Comparison of ENCODE assay signal across 18 cellular contexts in the genomic region with DNA sequence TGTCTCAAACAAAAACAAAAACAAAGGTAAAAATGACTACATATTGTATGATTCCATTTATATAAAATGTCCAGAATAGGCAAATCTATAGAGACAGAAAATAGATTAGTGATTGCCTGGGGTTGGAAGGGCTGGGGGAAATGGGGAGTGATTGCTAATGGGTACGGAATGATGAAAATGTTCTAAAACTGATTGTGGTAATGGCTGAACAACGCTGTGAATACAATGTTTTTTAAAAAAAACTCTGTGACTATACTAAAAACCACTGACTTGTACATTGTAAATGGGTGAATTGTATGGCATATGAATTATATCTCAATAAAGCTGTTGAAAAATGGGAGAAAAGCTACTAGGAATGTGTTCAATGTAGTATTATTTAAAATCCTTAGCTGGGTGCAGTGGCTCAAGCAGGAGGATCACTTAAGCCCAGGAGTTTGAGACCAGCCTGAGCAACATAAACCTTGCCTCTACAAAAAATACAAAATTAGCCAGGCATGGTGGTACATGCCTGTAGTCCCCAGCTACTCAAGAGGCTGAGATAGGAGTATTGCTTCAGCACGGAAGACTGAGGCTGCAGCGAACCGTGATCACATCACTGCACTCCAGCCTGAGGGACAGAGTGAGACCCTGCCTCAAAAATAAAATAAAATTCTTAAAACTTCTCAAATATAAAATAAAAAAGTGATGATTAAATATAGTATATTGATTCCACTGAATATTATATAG. TPM values are rescaled to one million over a fixed set of nuclear protein-coding genes. Genes with fewer than 3 reads are reported as not detected.
DNase-seq lines count a peak whose midpoint lies in the region; ATAC-seq and TF ChIP-seq lines count a peak whose summit lies in the region.
"Had no signal": no experiment of that assay in that cellular context is flagged by ENCODE, and none has a peak within 500 bp of the region (broad histone marks: within the 10 kb centered on the region; RNA-seq: fewer than 3 reads in every experiment).

No MANE protein-coding gene starts in this region.

- peak overlapping the region; percentile 53 for H3K27ac ChIP-seq in ACC112 (ENCODE audit: low read depth, low read length)
- H3K27ac ChIP-seq in GM23248, result 0 out of 2 replicates have a peak overlapping the region, but pooled peaks have one; percentile 7
- H3K27ac ChIP-seq in SJCRH30, result no peak overlapping the region
- H3K27ac ChIP-seq: KMS-11 had no signal

- peak overlapping the region; percentile 100 for H3K27ac Mint-ChIP-seq in mesothelial cell of epicardium
- H3K27ac Mint-ChIP-seq in activated CD4-positive, alpha-beta memory T cell treated with anti-CD3 and anti-CD28 coated beads for 36 hours, result no peak overlapping the region
- H3K27ac Mint-ChIP-seq: H9 had no signal

- peaks cover 74% of the 10 kb centered on the region for H3K4me1 Mint-ChIP-seq in mesothelial cell of epicardium
- H3K4me1 Mint-ChIP-seq in activated CD4-positive, alpha-beta memory T cell treated with anti-CD3 and anti-CD28 coated beads for 36 hours (ENCODE audit: low read depth), result peaks cover 4% of the 10 kb centered on the region

- H3K9me3 ChIP-seq in GM23248 (ENCODE audit: low read depth) (no peaks in the 10 kb centered on the region), SJCRH30 (replicated peaks) (no peaks in the 10 kb centered on the region)

- H3K4me3 ChIP-seq in ACC112 (ENCODE audit: low read depth, low read length), result no peak overlapping the region
- H3K4me3 ChIP-seq in GM23248, result no peak overlapping the region
- H3K4me3 ChIP-seq in SJCRH30, result no peak overlapping the region

- POLR2A ChIA-PET in activated CD4-positive, alpha-beta memory T cell treated with anti-CD3 and anti-CD28 coated beads for 36 hours (lab: Charles Lee), result no interaction called here

- TF ChIP-seq CTCF in mesothelial cell of epicardium (IDR thresholded peaks at IDR 0.05; ENCODE audit: unreplicated experiment), result no peak

- no peak overlapping the region for H3K9ac ChIP-seq in GM23248
- H3K9ac ChIP-seq: KMS-11 had no signal

- H3K9me2 ChIP-seq in GM23248 (ENCODE audit: insufficient read depth), result no peaks in the 10 kb centered on the region

- H3K4me1 ChIP-seq in ACC112 (ENCODE audit: control insufficient read depth, insufficient read depth, low read length, unreplicated experiment) (peaks cover 70% of the 10 kb centered on the region), GM23248 (ENCODE audit: insufficient read depth) (peaks cover 67% of the 10 kb centered on the region), SJCRH30 (peaks cover 48% of the 10 kb centered on the region)

- H3F3A ChIP-seq in GM23248 (ENCODE audit: insufficient read depth), result peaks cover 26% of the 10 kb centered on the region

- in situ Hi-C loops in GM23248 (cut with MboI), result no loop called here

- DNase-seq in GM23248 (no peak), astrocyte of the hippocampus (ENCODE audit: low read depth, low spot score) (peak; percentile 56), mesothelial cell of epicardium (ENCODE audit: low spot score in 2 of 2, unreplicated experiment in 2 of 2) (no peak), NCI-H226 (no peak), SJCRH30 (no peak)
- DNase-seq in activated CD4-positive, alpha-beta memory T cell treated with anti-CD3 and anti-CD28 coated beads for 36 hours, result no peak
- DNase-seq: COR-L47, H9, NCI-H1048, NCI-H146, NCI-H2081, NCI-H524, Right ventricle myocardium superior had no signal

- H3K36me3 Mint-ChIP-seq in mesothelial cell of epicardium, result no peaks in the 10 kb centered on the region
- no peaks in the 10 kb centered on the region for H3K36me3 Mint-ChIP-seq in activated CD4-positive, alpha-beta memory T cell treated with anti-CD3 and anti-CD28 coated beads for 36 hours

- H3K27me3 ChIP-seq in ACC112 (ENCODE audit: insufficient read depth, low read length) (no peaks in the 10 kb centered on the region), GM23248 (replicated peaks; ENCODE audit: insufficient read depth) (no peaks in the 10 kb centered on the region), SJCRH30 (no peaks in the 10 kb centered on the region)

- H3K27me3 Mint-ChIP-seq in mesothelial cell of epicardium (ENCODE audit: low read depth), result no peaks in the 10 kb centered on the region
- no peaks in the 10 kb centered on the region for H3K27me3 Mint-ChIP-seq in activated CD4-positive, alpha-beta memory T cell treated with anti-CD3 and anti-CD28 coated beads for 36 hours

- H3K79me2 ChIP-seq in ACC112 (ENCODE audit: control insufficient read depth, insufficient read depth, low read length, unreplicated experiment) (peaks cover 53% of the 10 kb centered on the region), GM23248 (ENCODE audit: insufficient read depth) (peaks cover 83% of the 10 kb centered on the region)

- CTCF ChIA-PET in activated CD4-positive, alpha-beta memory T cell treated with anti-CD3 and anti-CD28 coated beads for 36 hours (lab: Charles Lee), result no interaction called here

- H3K36me3 ChIP-seq in ACC112 (ENCODE audit: insufficient read depth, low read length) (no peaks in the 10 kb centered on the region), GM23248 (ENCODE audit: low read depth) (no peaks in the 10 kb centered on the region), SJCRH30 (no peaks in the 10 kb centered on the region)

- H2AFZ ChIP-seq in ACC112 (ENCODE audit: low read length, unreplicated experiment) (no peak overlapping the region), GM23248 (no peak overlapping the region)

- no peak for ATAC-seq in HG03045 (IDR thresholded peaks at IDR 0.05; ENCODE audit: unreplicated experiment)
- ATAC-seq: HepG2 had no signal

- H4K20me1 ChIP-seq in GM23248 (ENCODE audit: insufficient read depth), result no peaks in the 10 kb centered on the region

- H3K9me3 Mint-ChIP-seq in mesothelial cell of epicardium, result no peaks in the 10 kb centered on the region
- no peaks in the 10 kb centered on the region for H3K9me3 Mint-ChIP-seq in activated CD4-positive, alpha-beta memory T cell treated with anti-CD3 and anti-CD28 coated beads for 36 hours
- H3K9me3 Mint-ChIP-seq: H9 had no signal

- no peak overlapping the region for H3K4me3 Mint-ChIP-seq in mesothelial cell of epicardium
- H3K4me3 Mint-ChIP-seq in activated CD4-positive, alpha-beta memory T cell treated with anti-CD3 and anti-CD28 coated beads for 36 hours, result no peak overlapping the region
- H3K4me3 Mint-ChIP-seq: CD14-positive monocyte, H9 had no signal

- no peak overlapping the region for H3K4me2 ChIP-seq in GM23248 (ENCODE audit: unreplicated experiment)
- H3K4me2 ChIP-seq: KMS-11 had no signal

- intact Hi-C loops in activated CD4-positive, alpha-beta memory T cell treated with anti-CD3 and anti-CD28 coated beads for 36 hours (cut with micrococcal nuclease), result no loop called here

- WGBS in GM23248 (ENCODE audit: low coverage in 1 of 2, low lambda C conversion rate in 2 of 2, missing lambda C conversion rate in 2 of 2), 2 experiments, result 81% methylated on average over 5 of the region's 5 CpGs

RNA-seq across cellular contexts. Expression of a gene that starts 47.9 kb away (rescaled TPM):
- 31.0 and 50.2 TPM in 2 replicates for total RNA-seq in GM23248 (2014; rRNA removed; shearing (Covaris generic))
- 25.5 and 27.3 TPM in 2 replicates for polyA plus RNA-seq in GM23248 (2016; fragmentation: Nextera tagmentation; extraction: Ambion mirVana)
- 122 to 126 TPM (median 123 TPM) in 3 replicates for total RNA-seq in mesothelial cell of epicardium
- total RNA-seq in activated CD4-positive, alpha-beta memory T cell treated with anti-CD3 and anti-CD28 coated beads for 36 hours, result 10 to 100 TPM; 11.1 to 12.7 TPM
- 22.3 and 30.0 TPM in 2 replicates for total RNA-seq in SJCRH30 (2014; rRNA removed; shearing (Covaris generic))

RNA-seq across cellular contexts. Expression of a gene that starts 48.4 kb away (rescaled TPM):
- 1.0 and 3.6 TPM in 2 replicates for total RNA-seq in GM23248 (2014; rRNA removed; shearing (Covaris generic))
- 2.2 and 3.2 TPM in 2 replicates for polyA plus RNA-seq in GM23248 (2016; fragmentation: Nextera tagmentation; extraction: Ambion mirVana)
- total RNA-seq in mesothelial cell of epicardium, result 2.9 to 3.2 TPM (median 3.2 TPM) in 3 replicates
- total RNA-seq in activated CD4-positive, alpha-beta memory T cell treated with anti-CD3 and anti-CD28 coated beads for 36 hours, result under 1 TPM; 0.34 to 0.52 TPM
- 0.66 and 0.89 TPM in 2 replicates for total RNA-seq in SJCRH30 (2014; rRNA removed; shearing (Covaris generic))
